ENCODE assay signal across 17 cellular contexts in the genomic region with DNA sequence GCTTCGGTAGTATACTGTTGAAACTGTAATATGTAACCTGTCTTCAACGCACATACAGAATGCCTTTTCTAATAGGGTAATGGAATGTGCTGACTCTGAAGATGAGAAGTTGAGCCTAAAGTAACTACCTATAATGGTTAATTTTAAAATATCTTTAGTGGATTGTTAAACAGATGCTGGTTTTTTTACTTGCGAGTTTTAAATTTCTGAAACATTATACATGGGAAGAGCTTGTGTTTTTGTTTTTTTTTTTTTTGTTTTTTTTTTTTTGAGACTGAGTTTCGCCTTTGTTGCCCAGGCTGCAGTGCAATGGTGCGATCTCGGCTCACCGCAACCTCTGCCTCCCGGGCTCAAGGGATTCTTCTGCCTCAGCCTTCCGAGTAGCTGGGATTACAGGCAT.
DNase-seq lines count a peak whose midpoint lies in the region; ATAC-seq and TF ChIP-seq lines count a peak whose summit lies in the region.
"Had no signal": no experiment of that assay in that cellular context is flagged by ENCODE, and none has a peak within 500 bp of the region (broad histone marks: within the 10 kb centered on the region; RNA-seq: fewer than 3 reads in every experiment).

No MANE protein-coding gene starts in this region.

- H3K9ac ChIP-seq in BLaER1 (no peak overlapping the region), SK-N-MC (ENCODE audit: insufficient read length) (no peak overlapping the region)

- H3K9me3 ChIP-seq in BLaER1 (peaks cover 55% of the 10 kb centered on the region), SK-N-MC (ENCODE audit: low read depth, low read length) (no peaks in the 10 kb centered on the region), body of pancreas (no peaks in the 10 kb centered on the region)
- H3K9me3 ChIP-seq: HAP-1 had no signal

- H3K4me2 ChIP-seq in BLaER1: 0 out of 2 replicates have a peak overlapping the region, but pooled peaks have one; percentile 80
- H3K4me2 ChIP-seq: PC-9 had no signal

- H3K27me3 ChIP-seq in BLaER1: no peaks in the 10 kb centered on the region
- no peaks in the 10 kb centered on the region for H3K27me3 ChIP-seq in body of pancreas

- intact Hi-C loops in body of pancreas (cut with DNase I): no loop called here

- H3K4me3 ChIP-seq in BLaER1 (no peak overlapping the region), SK-N-MC (no peak overlapping the region), body of pancreas (no peak overlapping the region)
- H3K4me3 ChIP-seq: GM12878, HAP-1, PC-9 had no signal

- peaks cover 60% of the 10 kb centered on the region for H3K36me3 Mint-ChIP-seq in nephron progenitor cell (ENCODE audit: low read depth)

- H4K20me1 ChIP-seq in BLaER1: peaks cover 34% of the 10 kb centered on the region

- H3K36me3 ChIP-seq in BLaER1 (peaks cover 52% of the 10 kb centered on the region), SK-N-MC (ENCODE audit: insufficient read depth, low read length) (peaks cover 34% of the 10 kb centered on the region), body of pancreas (replicated peaks in 1 of 2; ENCODE audit: insufficient read depth in 1 of 2, low read depth in 2 of 2) (no peaks in the 10 kb centered on the region)
- H3K36me3 ChIP-seq: HAP-1 had no signal

- no peak for ATAC-seq in body of pancreas
- ATAC-seq in GM18498 (IDR thresholded peaks at IDR 0.05; ENCODE audit: unreplicated experiment): no peak
- ATAC-seq: GM12878 had no signal

- TF ChIP-seq CTCF in nephron progenitor cell (IDR thresholded peaks at IDR 0.05): no peak
- TF ChIP-seq CTCF in body of pancreas (IDR thresholded peaks at IDR 0.05): no peak

- peak overlapping the region; percentile 68 for H3K27ac Mint-ChIP-seq in nephron progenitor cell

- H3K27ac ChIP-seq in BLaER1: peak overlapping the region; percentile 76; the same call in 1 of the 2 replicates
- H3K27ac ChIP-seq in SK-N-MC: 0 out of 2 replicates have a peak overlapping the region, but pooled peaks have one; percentile 42
- no peak overlapping the region for H3K27ac ChIP-seq in body of pancreas
- H3K27ac ChIP-seq: 22Rv1, PC-9 had no signal

- peaks cover 69% of the 10 kb centered on the region for H3K4me1 Mint-ChIP-seq in nephron progenitor cell

- H3K4me1 ChIP-seq in BLaER1 (peaks cover 50% of the 10 kb centered on the region), body of pancreas (peaks cover 12% of the 10 kb centered on the region)
- H3K4me1 ChIP-seq: HAP-1 had no signal

- no peak overlapping the region for H3K4me3 Mint-ChIP-seq in nephron progenitor cell

- peaks cover 40% of the 10 kb centered on the region for H3K9me3 Mint-ChIP-seq in nephron progenitor cell

- no peaks in the 10 kb centered on the region for H3K27me3 Mint-ChIP-seq in nephron progenitor cell (ENCODE audit: low read depth, poor library complexity)

- TF ChIP-seq POLR2A in body of pancreas (IDR thresholded peaks at IDR 0.05): no peak

- DNase-seq in NCI-H2171 treated with DMSO at 0.1 percent for 48 hours (lab: John Stamatoyannopoulos, UW) (peak; percentile 54), NCI-H2171 (lab: John Stamatoyannopoulos, UW) (no peak), SK-N-MC (ENCODE audit: low read depth, low spot score) (no peak), nephron progenitor cell (no peak), body of pancreas (no peak), NK-92 (lab: John Stamatoyannopoulos, UW; ENCODE audit: unreplicated experiment) (no peak)
- DNase-seq: C1 segment of cervical spinal cord, DMS53, NCI-H1436, NCI-H2081, NCI-H345, PC-9 had no signal

- WGBS in body of pancreas, 2 donors: 97 to 99% methylated on average over 9 of the region's 9 CpGs

Comparison
In these comparisons a context has a peak if more than half of its experiments do, and no peak if none do; other contexts are left out.
1. H3K27ac ChIP-seq: peak in BLaER1 (single experiment) and SK-N-MC (single experiment); none in body of pancreas (0 of 4).